8 cellular contexts compared by ENCODE assay signal in the genomic region with DNA sequence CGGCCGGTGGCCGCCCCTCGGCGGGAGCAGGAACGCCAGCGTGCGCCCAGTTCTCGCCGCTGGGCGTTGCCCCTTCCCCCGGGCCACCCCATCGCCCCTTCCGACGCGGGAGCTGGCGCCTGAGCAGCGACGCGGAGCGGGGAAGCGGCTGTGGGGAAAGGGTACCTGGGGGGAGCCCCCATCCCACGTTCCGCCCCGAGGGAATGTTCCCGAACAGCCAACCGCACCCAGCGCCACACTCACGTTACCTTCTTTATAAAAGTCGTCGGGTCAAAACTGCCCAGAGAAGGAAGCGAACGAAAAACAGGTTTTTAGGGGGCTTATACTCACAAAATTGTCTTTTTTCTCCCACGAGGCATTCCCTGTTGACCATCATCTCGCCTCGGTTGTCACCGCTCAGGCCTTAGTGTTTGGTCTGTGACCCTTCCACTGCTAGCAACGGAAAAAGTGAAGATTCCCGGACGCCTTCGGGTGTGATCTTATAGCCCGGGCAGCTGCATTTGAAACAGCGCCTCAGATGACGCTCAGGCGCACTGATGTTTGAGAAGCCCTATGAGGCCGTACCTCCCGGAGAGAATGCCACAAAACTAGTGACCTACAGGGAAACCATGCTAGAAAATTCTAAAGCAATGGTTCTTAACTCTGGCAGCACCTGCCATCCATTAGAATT. TPM values are rescaled to one million over a fixed set of nuclear protein-coding genes. Genes with fewer than 3 reads are reported as not detected.
DNase-seq lines count a peak whose midpoint lies in the region; ATAC-seq and TF ChIP-seq lines count a peak whose summit lies in the region.

No MANE protein-coding gene starts in this region.

- peak overlapping the region; percentile 89 for H3K9ac ChIP-seq in GM23248

- peaks cover 38% of the 10 kb centered on the region for H3K79me2 ChIP-seq in GM23248 (ENCODE audit: insufficient read depth)

- H3K27me3 ChIP-seq in BE2C (no peaks in the 10 kb centered on the region; the same call in 1 of the 2 replicates), GM23248 (replicated peaks; ENCODE audit: insufficient read depth) (no peaks in the 10 kb centered on the region), Peyer's patch (no peaks in the 10 kb centered on the region), layer of hippocampus (ENCODE audit: control insufficient read depth, insufficient read depth, low read length) (no peaks in the 10 kb centered on the region)

- DNase-seq in BE2C = no peak
- DNase-seq in GM23248 = peak; percentile 86
- peak in 2 of 3 donors; percentile 57 to 77 for DNase-seq in Peyer's patch
- peak in 8 of 61 donors; percentile 6 to 60 (median 22) for DNase-seq in caudate nucleus (lab: John Stamatoyannopoulos, UW)
- peak; percentile 17 to 37 for DNase-seq in stimulated activated CD4-positive, alpha-beta T cell treated with anti-CD3 and anti-CD28 coated beads, Interleukin-2, amount 100 ng/mL, for 24 hours

- peak overlapping the region; percentile 95 for H3K4me2 ChIP-seq in GM23248 (ENCODE audit: unreplicated experiment)

- H3K36me3 ChIP-seq in BE2C = no peaks in the 10 kb centered on the region; the same call in 1 of the 2 replicates
- no peaks in the 10 kb centered on the region for H3K36me3 ChIP-seq in GM23248 (ENCODE audit: low read depth)
- no peaks in the 10 kb centered on the region for H3K36me3 ChIP-seq in Peyer's patch

- in situ Hi-C loops in GM23248 (cut with MboI) = no loop called here

- H3K27ac ChIP-seq in GM23248 = peak overlapping the region; percentile 81
- peak overlapping the region; percentile 42 to 84 (median 65) for H3K27ac ChIP-seq in Peyer's patch
- H3K27ac ChIP-seq in caudate nucleus (ENCODE audit: low read depth, low read length) = peak overlapping the region; percentile 70
- peak overlapping the region; percentile 65 for H3K27ac ChIP-seq in layer of hippocampus (ENCODE audit: low read depth, low read length)

- 1 to 2% methylated on average over 39 of the region's 47 CpGs for WGBS in GM23248 (ENCODE audit: low coverage in 1 of 2, low lambda C conversion rate in 2 of 2, missing lambda C conversion rate in 2 of 2), 2 experiments

- H3K9me2 ChIP-seq in GM23248 (ENCODE audit: insufficient read depth) = no peaks in the 10 kb centered on the region

- no peaks in the 10 kb centered on the region for H4K20me1 ChIP-seq in GM23248 (ENCODE audit: insufficient read depth)

- ATAC-seq in HG03439 (IDR thresholded peaks at IDR 0.05; ENCODE audit: unreplicated experiment) = no peak
- ATAC-seq in HG03457 (IDR thresholded peaks at IDR 0.05; ENCODE audit: unreplicated experiment) = no peak

- peaks cover 4% of the 10 kb centered on the region; the same call in 1 of the 2 replicates for H3K4me1 ChIP-seq in BE2C
- peaks cover 17% of the 10 kb centered on the region for H3K4me1 ChIP-seq in GM23248 (ENCODE audit: insufficient read depth)
- peaks cover 0 to 11% (median 3%) of the 10 kb centered on the region in 4 donors for H3K4me1 ChIP-seq in Peyer's patch

- H3K4me3 ChIP-seq in BE2C (ENCODE audit: low read depth, low read length) (peak overlapping the region; percentile 51), GM23248 (peak overlapping the region; percentile 85), Peyer's patch (peak overlapping the region; percentile 46 to 82 (median 68))

- peaks cover 16% of the 10 kb centered on the region for H3F3A ChIP-seq in GM23248 (ENCODE audit: insufficient read depth)

- peak in 1 of 2 donors; percentile 34 for TF ChIP-seq POLR2A in Peyer's patch (IDR thresholded peaks at IDR 0.05)

- H3K9me3 ChIP-seq in BE2C (no peaks in the 10 kb centered on the region), GM23248 (ENCODE audit: low read depth) (no peaks in the 10 kb centered on the region), Peyer's patch (no peaks in the 10 kb centered on the region)

- no peak for TF ChIP-seq CTCF in BE2C (IDR thresholded peaks at IDR 0.05; ENCODE audit: low read depth, low read length)
- peak in 1 of 6 experiments; percentile 26 for TF ChIP-seq CTCF in Peyer's patch (IDR thresholded peaks at IDR 0.05)

- peak overlapping the region; percentile 95 for H2AFZ ChIP-seq in GM23248

RNA-seq across cellular contexts. Expression of gene GOLM1, which starts 0.5 kb away (rescaled TPM):
- polyA plus RNA-seq in BE2C (2012; ENCODE audit: insufficient read depth, insufficient read length, low read depth) = 35.8 TPM
- 48.2 and 56.2 TPM in 2 replicates for total RNA-seq in GM23248 (2014; rRNA removed; shearing (Covaris generic))
- polyA plus RNA-seq in GM23248 (2016; fragmentation: Nextera tagmentation; extraction: Ambion mirVana) = 63.4 and 67.1 TPM in 2 replicates
- total RNA-seq in Peyer's patch = 10 to 100 TPM; 52.7 to 59.7 (median 56.2) TPM
